In genomic region chr17:3963214-3964201, GRCh38 we compare ENCODE assay signal across 8 cellular contexts. TPM values are rescaled to one million over a fixed set of nuclear protein-coding genes. Genes with fewer than 3 reads are reported as not detected.
A peak's percentile ranks its signal among the peaks of the same experiment; 100 is the strongest.
DNase-seq lines count a peak whose midpoint lies in the region; ATAC-seq and TF ChIP-seq lines count a peak whose summit lies in the region.

No MANE protein-coding gene starts in this region.

- H2AFZ ChIP-seq in smooth muscle cell (ENCODE audit: low read depth): no peak overlapping the region

- no peaks in the 10 kb centered on the region for H3F3A ChIP-seq in smooth muscle cell (ENCODE audit: low read depth)

- no peaks in the 10 kb centered on the region for H3K9me3 ChIP-seq in smooth muscle cell (replicated peaks; ENCODE audit: low read depth)

- H4K20me1 ChIP-seq in smooth muscle cell (ENCODE audit: low read depth): no peaks in the 10 kb centered on the region

- H3K9ac ChIP-seq in smooth muscle cell (ENCODE audit: low read depth): no peak overlapping the region

- WGBS in smooth muscle cell (ENCODE audit: low lambda C conversion rate): 15% methylated on average over 45 of the region's 64 CpGs

- no peak for TF ChIP-seq CTCF in smooth muscle cell (IDR thresholded peaks at IDR 0.05; ENCODE audit: borderline replicate concordance, insufficient read depth, poor library complexity, severe bottlenecking)

- H3K4me1 ChIP-seq in smooth muscle cell (ENCODE audit: low read depth): peaks cover 10% of the 10 kb centered on the region

- H3K4me3 ChIP-seq in iPS-11a (ENCODE audit: low read depth, low read length) (peak overlapping the region; percentile 27), smooth muscle cell (no peak overlapping the region)

- H3K79me2 ChIP-seq in smooth muscle cell (ENCODE audit: low read depth): no peaks in the 10 kb centered on the region

- no peak overlapping the region for H3K27ac ChIP-seq in smooth muscle cell (ENCODE audit: low read depth)

- H3K27me3 ChIP-seq in smooth muscle cell (ENCODE audit: low read depth): peaks cover 41% of the 10 kb centered on the region

- H3K36me3 ChIP-seq in smooth muscle cell (ENCODE audit: low read depth): no peaks in the 10 kb centered on the region

- DNase-seq in AML-193 (lab: John Stamatoyannopoulos, UW) (peak; percentile 5 to 11), MV-4-11 (lab: John Stamatoyannopoulos, UW) (peak; percentile 80), activated T-cell treated with anti-CD3 and anti-CD28 coated beads for 4 hours (peak; percentile 28), smooth muscle cell (lab: John Stamatoyannopoulos, UW; ENCODE audit: unreplicated experiment) (no peak)
- peak; percentile 50 for DNase-seq in stimulated activated CD8-positive, alpha-beta memory T cell treated with anti-CD3 and anti-CD28 coated beads, Interleukin-12 subunit alpha, Interleukin-12 subunit beta, amount 100 ng/mL, for 1 hour (ENCODE audit: low read depth)

- no peak overlapping the region for H3K4me2 ChIP-seq in smooth muscle cell

- peak; percentile 4 for ATAC-seq in GM21360 (IDR thresholded peaks at IDR 0.05; ENCODE audit: unreplicated experiment)
- no peak for ATAC-seq in HG03045 (IDR thresholded peaks at IDR 0.05; ENCODE audit: unreplicated experiment)

RNA-seq across cellular contexts. Expression of gene ATP2A3, which starts 0.7 kb away (rescaled TPM):
- total RNA-seq in smooth muscle cell: 2.9 and 4.2 TPM in 2 replicates
- polyA plus RNA-seq in smooth muscle cell: 4.7 and 7.8 TPM in 2 replicates

RNA-seq across cellular contexts. Expression of gene P2RX1, which starts 47.2 kb away (rescaled TPM):
- 1.3 and 2.4 TPM in 2 replicates for total RNA-seq in smooth muscle cell
- 0.47 and 3.2 TPM in 2 replicates for polyA plus RNA-seq in smooth muscle cell
